9 cellular contexts compared by ENCODE assay signal in genomic region chr9:89781838-89782237, GRCh38.
DNase-seq lines count a peak whose midpoint lies in the region; ATAC-seq and TF ChIP-seq lines count a peak whose summit lies in the region.
"Had no signal": no experiment of that assay in that cellular context is flagged by ENCODE, and none has a peak within 500 bp of the region (broad histone marks: within the 10 kb centered on the region; RNA-seq: fewer than 3 reads in every experiment).

No MANE protein-coding gene starts in this region.

- no peak for TF ChIP-seq CTCF in foreskin fibroblast (IDR thresholded peaks at IDR 0.05; ENCODE audit: low read depth, low read length)

- ATAC-seq in GM18870 (IDR thresholded peaks at IDR 0.05; ENCODE audit: unreplicated experiment) (peak; percentile 86), HG02759 (IDR thresholded peaks at IDR 0.05; ENCODE audit: unreplicated experiment) (peak; percentile 85)
- ATAC-seq: activated T-cell treated with anti-CD3 and anti-CD28 coated beads, Interleukin-2, amount 50 U/mL, for 4 hours had no signal

- no peak overlapping the region for H3K4me3 ChIP-seq in foreskin fibroblast (ENCODE audit: low read depth in 1 of 2, low read length in 2 of 2)
- H3K4me3 ChIP-seq: lower lobe of right lung had no signal

- intact Hi-C loops in posterior vena cava (cut with DNase I): no loop called here

- DNase-seq in RKO (ENCODE audit: low spot score) (peak; percentile 8), posterior vena cava (ENCODE audit: low spot score) (peak; percentile 71), GM03348 (ENCODE audit: low spot score) (no peak), hippocampal formation (lab: John Stamatoyannopoulos, UW) (no peak), foreskin fibroblast (no peak)
- DNase-seq: activated T-cell treated with anti-CD3 and anti-CD28 coated beads, Interleukin-2, amount 50 U/mL, for 4 hours; lower lobe of right lung had no signal

Comparison
In these comparisons a context has a peak if more than half of its experiments do, and no peak if none do; other contexts are left out.
1. DNase-seq: peak in RKO (single experiment) and posterior vena cava (single experiment); none in GM03348 (single experiment), hippocampal formation (0 of 2) and foreskin fibroblast (0 of 2).